Comparison of ENCODE assay signal across 8 cellular contexts in the genomic region with DNA sequence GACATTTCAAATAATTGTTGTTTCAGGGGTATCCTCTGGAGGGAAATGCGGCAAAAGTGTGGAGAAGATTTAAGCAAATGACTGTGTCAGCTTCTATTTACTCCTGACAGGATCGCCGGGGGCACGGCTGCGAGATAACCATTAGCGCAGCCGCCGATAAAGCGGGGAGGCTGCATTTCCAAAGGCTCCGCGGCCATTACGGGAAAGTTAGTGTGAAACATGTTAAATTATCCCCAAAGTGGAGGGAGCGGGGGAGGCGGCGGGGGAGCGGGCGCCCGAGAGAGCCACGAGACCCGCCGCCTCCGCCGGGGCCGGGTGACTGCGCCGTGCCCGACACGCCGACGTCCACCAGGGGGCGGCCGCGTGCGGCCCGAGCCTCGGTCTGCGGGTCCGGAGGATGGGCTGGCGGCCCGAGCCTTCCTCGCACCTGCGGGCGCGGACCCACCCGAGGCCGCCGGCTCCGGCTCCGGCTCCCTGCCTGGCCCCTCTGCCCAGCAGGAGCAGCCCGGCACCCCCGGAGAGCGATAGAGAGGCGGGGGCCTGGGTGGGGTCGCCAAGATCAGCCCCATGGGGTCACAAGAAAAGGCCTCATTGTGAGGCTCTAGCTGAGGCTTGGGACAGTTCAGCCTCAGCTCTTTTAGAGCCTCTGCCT.
A peak's percentile ranks its signal among the peaks of the same experiment; 100 is the strongest.
DNase-seq lines count a peak whose midpoint lies in the region; ATAC-seq and TF ChIP-seq lines count a peak whose summit lies in the region.

No MANE protein-coding gene starts in this region.

- no peaks in the 10 kb centered on the region for H3K36me3 Mint-ChIP-seq in Calu3 (ENCODE audit: insufficient read depth, unreplicated experiment)

- H3K4me1 ChIP-seq in fibroblast of lung (ENCODE audit: control insufficient read depth, extremely low read depth, insufficient read depth, low read length) (no peaks in the 10 kb centered on the region), gastrocnemius medialis (no peaks in the 10 kb centered on the region)

- no peak for TF ChIP-seq POLR2A in gastrocnemius medialis (IDR thresholded peaks at IDR 0.05)

- no peaks in the 10 kb centered on the region for H3K9me3 Mint-ChIP-seq in Calu3 (ENCODE audit: low read depth, unreplicated experiment)

- H3K4me3 ChIP-seq in fibroblast of lung (replicated peaks in 1 of 4; ENCODE audit: control extremely low read depth in 1 of 4, insufficient read depth in 1 of 4, low read depth in 3 of 4, low read length in 4 of 4) (no peak overlapping the region), gastrocnemius medialis (no peak overlapping the region)

- peaks cover 69% of the 10 kb centered on the region for H3K27me3 Mint-ChIP-seq in Calu3 (ENCODE audit: unreplicated experiment)

- TF ChIP-seq RAD21 in Ishikawa (IDR thresholded peaks at IDR 0.05; ENCODE audit: low read depth), result peak; percentile 48; the same call in 1 of the 2 replicates

- no peaks in the 10 kb centered on the region for H3K36me3 ChIP-seq in fibroblast of lung (ENCODE audit: control insufficient read depth, insufficient read depth, low read length)
- H3K36me3 ChIP-seq in gastrocnemius medialis, result no peaks in the 10 kb centered on the region

- no peak for ATAC-seq in gastrocnemius medialis
- ATAC-seq in GM18519 (IDR thresholded peaks at IDR 0.05; ENCODE audit: low FRiP score, unreplicated experiment), result no peak
- no peak for ATAC-seq in HG02938 (IDR thresholded peaks at IDR 0.05; ENCODE audit: unreplicated experiment)
- ATAC-seq in HG03354 (IDR thresholded peaks at IDR 0.05; ENCODE audit: poor library complexity, severe bottlenecking, unreplicated experiment), result no peak

- H3K9me3 ChIP-seq in fibroblast of lung (ENCODE audit: control insufficient read depth, insufficient read depth, low read depth, low read length) (no peaks in the 10 kb centered on the region), gastrocnemius medialis (no peaks in the 10 kb centered on the region)

- H3K27ac Mint-ChIP-seq in Calu3 (ENCODE audit: unreplicated experiment), result no peak overlapping the region

- in situ Hi-C loops in gastrocnemius medialis (cut with MboI; ENCODE audit: low sequenced_read_pairs in 4 of 4), result no loop called here

- no peaks in the 10 kb centered on the region for H4K20me1 ChIP-seq in fibroblast of lung (ENCODE audit: control insufficient read depth, extremely low read depth, insufficient read depth, low read length)

- CTCF ChIA-PET in Calu3 (lab: Charles Lee), result interaction anchor here (0.7 kb wide), 2 partner anchors 130 to 207 kb away, joined by 3 to 4 read pairs; no protein-coding TSS in a partner anchor

- H3K79me2 ChIP-seq in fibroblast of lung (ENCODE audit: control insufficient read depth, insufficient read depth, low read length), result no peaks in the 10 kb centered on the region

- no peak overlapping the region for H3K9ac ChIP-seq in fibroblast of lung (ENCODE audit: insufficient read depth, low read length)

- intact Hi-C loops in Calu3 (cut with micrococcal nuclease; ENCODE audit: unreplicated experiment), result loop anchor here (5.0 to 10.0 kb wide), 2 partner anchors 74 to 206 kb away; a partner anchor contains a TSS
- intact Hi-C loops in gastrocnemius medialis (cut with DNase I; ENCODE audit: low total_unique reads), result loop anchor here (10.0 kb wide), 1 partner anchor 204 kb away; no protein-coding TSS in a partner anchor

- DNase-seq in Calu3 (peak; percentile 63), activated T-cell treated with anti-CD3 and anti-CD28 coated beads for 1 hour (ENCODE audit: low read depth) (peak; percentile 46), fibroblast of lung (ENCODE audit: low read depth in 2 of 2) (no peak), gastrocnemius medialis (no peak)

- H3K4me1 Mint-ChIP-seq in Calu3 (ENCODE audit: low read depth, unreplicated experiment), result no peaks in the 10 kb centered on the region

- H3K27me3 ChIP-seq in fibroblast of lung (ENCODE audit: control insufficient read depth, insufficient read depth, low read length) (peaks cover 28% of the 10 kb centered on the region), gastrocnemius medialis (peaks cover 69 to 77% (median 73%) of the 10 kb centered on the region in 3 donors)

- BruUV-seq in Calu3 (replicated peaks; lab: Mats Ljungman, UMichigan), result no TSS peak

- TF ChIP-seq CTCF in Calu3 (IDR thresholded peaks at IDR 0.05; ENCODE audit: unreplicated experiment), result peak; percentile 72
- peak; percentile 26 to 39 for TF ChIP-seq CTCF in fibroblast of lung (conservative IDR thresholded peaks at IDR 0.05 in 1 of 2, IDR thresholded peaks at IDR 0.05 in 1 of 2; ENCODE audit: low read depth in 1 of 2, low read length in 2 of 2)
- peak in 4 of 5 experiments; percentile 34 to 69 (median 60) for TF ChIP-seq CTCF in gastrocnemius medialis (IDR thresholded peaks at IDR 0.05 in 4 of 5, conservative IDR thresholded peaks at IDR 0.05 in 1 of 5)

- H3K4me3 Mint-ChIP-seq in Calu3 (ENCODE audit: low read depth, unreplicated experiment), result no peak overlapping the region

- no peak overlapping the region for H3K4me2 ChIP-seq in fibroblast of lung (ENCODE audit: extremely low read depth, insufficient read depth, low read length)

- H3K27ac ChIP-seq in fibroblast of lung (ENCODE audit: insufficient read depth, low read length), result no peak overlapping the region
- no peak overlapping the region for H3K27ac ChIP-seq in gastrocnemius medialis

- TF ChIP-seq EP300 in Ishikawa (IDR thresholded peaks at IDR 0.05; ENCODE audit: borderline replicate concordance), result no peak

- no peak overlapping the region for H2AFZ ChIP-seq in fibroblast of lung (ENCODE audit: low read length)

TF ChIP-seq in Ishikawa, 13 proteins besides CTCF, POLR2A, EP300 and RAD21:
- TF ChIP-seq EGR1 (IDR thresholded peaks at IDR 0.05) (no peak), CEBPB (IDR thresholded peaks at IDR 0.05) (no peak), NFIC (IDR thresholded peaks at IDR 0.05) (no peak), ZBTB7A (IDR thresholded peaks at IDR 0.05; ENCODE audit: low read depth) (no peak), TCF12 (IDR thresholded peaks at IDR 0.05; ENCODE audit: low read depth) (no peak), TAF1 (IDR thresholded peaks at IDR 0.05; ENCODE audit: low read depth) (no peak)
- TF ChIP-seq, protein P1, sequence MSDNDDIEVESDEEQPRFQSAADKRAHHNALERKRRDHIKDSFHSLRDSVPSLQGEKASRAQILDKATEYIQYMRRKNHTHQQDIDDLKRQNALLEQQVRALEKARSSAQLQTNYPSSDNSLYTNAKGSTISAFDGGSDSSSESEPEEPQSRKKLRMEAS (IDR thresholded peaks at IDR 0.05), result no peak
- TF ChIP-seq, protein P2, sequence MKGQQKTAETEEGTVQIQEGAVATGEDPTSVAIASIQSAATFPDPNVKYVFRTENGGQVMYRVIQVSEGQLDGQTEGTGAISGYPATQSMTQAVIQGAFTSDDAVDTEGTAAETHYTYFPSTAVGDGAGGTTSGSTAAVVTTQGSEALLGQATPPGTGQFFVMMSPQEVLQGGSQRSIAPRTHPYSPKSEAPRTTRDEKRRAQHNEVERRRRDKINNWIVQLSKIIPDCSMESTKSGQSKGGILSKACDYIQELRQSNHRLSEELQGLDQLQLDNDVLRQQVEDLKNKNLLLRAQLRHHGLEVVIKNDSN (IDR thresholded peaks at IDR 0.05), result no peak
- TF ChIP-seq, protein P3, sequence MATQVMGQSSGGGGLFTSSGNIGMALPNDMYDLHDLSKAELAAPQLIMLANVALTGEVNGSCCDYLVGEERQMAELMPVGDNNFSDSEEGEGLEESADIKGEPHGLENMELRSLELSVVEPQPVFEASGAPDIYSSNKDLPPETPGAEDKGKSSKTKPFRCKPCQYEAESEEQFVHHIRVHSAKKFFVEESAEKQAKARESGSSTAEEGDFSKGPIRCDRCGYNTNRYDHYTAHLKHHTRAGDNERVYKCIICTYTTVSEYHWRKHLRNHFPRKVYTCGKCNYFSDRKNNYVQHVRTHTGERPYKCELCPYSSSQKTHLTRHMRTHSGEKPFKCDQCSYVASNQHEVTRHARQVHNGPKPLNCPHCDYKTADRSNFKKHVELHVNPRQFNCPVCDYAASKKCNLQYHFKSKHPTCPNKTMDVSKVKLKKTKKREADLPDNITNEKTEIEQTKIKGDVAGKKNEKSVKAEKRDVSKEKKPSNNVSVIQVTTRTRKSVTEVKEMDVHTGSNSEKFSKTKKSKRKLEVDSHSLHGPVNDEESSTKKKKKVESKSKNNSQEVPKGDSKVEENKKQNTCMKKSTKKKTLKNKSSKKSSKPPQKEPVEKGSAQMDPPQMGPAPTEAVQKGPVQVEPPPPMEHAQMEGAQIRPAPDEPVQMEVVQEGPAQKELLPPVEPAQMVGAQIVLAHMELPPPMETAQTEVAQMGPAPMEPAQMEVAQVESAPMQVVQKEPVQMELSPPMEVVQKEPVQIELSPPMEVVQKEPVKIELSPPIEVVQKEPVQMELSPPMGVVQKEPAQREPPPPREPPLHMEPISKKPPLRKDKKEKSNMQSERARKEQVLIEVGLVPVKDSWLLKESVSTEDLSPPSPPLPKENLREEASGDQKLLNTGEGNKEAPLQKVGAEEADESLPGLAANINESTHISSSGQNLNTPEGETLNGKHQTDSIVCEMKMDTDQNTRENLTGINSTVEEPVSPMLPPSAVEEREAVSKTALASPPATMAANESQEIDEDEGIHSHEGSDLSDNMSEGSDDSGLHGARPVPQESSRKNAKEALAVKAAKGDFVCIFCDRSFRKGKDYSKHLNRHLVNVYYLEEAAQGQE (IDR thresholded peaks at IDR 0.05; ENCODE audit: low read depth), result no peak

Comparison
In these comparisons a context has a peak if more than half of its experiments do, and no peak if none do; other contexts are left out.
1. DNase-seq: peak in Calu3 (single experiment) and activated T-cell treated with anti-CD3 and anti-CD28 coated beads for 1 hour (single experiment); none in fibroblast of lung (0 of 2) and gastrocnemius medialis (0 of 2).
2. Peak in every context shown above with its lines, with median percentiles within 50 percentile points of each other: CTCF ChIP-seq.